15 cellular contexts compared by ENCODE assay signal in genomic region chr2:239094727-239095266, GRCh38.
DNase-seq lines count a peak whose midpoint lies in the region; TF ChIP-seq lines count a peak whose summit lies in the region.
"Had no signal": no experiment of that assay in that cellular context is flagged by ENCODE, and none has a peak within 500 bp of the region (broad histone marks: within the 10 kb centered on the region; RNA-seq: fewer than 3 reads in every experiment).

No MANE protein-coding gene starts in this region.

- no peaks in the 10 kb centered on the region for H3K9me3 Mint-ChIP-seq in HFFc6
- H3K9me3 Mint-ChIP-seq in endodermal cell = no peaks in the 10 kb centered on the region
- no peaks in the 10 kb centered on the region for H3K9me3 Mint-ChIP-seq in neural progenitor cell
- H3K9me3 Mint-ChIP-seq: H9 had no signal

- no peaks in the 10 kb centered on the region for H3K36me3 Mint-ChIP-seq in HFFc6 (ENCODE audit: low read depth)
- peaks cover 11% of the 10 kb centered on the region for H3K36me3 Mint-ChIP-seq in endodermal cell (ENCODE audit: low read depth)
- peaks cover 4% of the 10 kb centered on the region for H3K36me3 Mint-ChIP-seq in neural progenitor cell

- no peaks in the 10 kb centered on the region for H3K79me2 ChIP-seq in neural progenitor cell (ENCODE audit: low read depth)
- no peaks in the 10 kb centered on the region for H3K79me2 ChIP-seq in smooth muscle cell (ENCODE audit: low read depth)

- H3K4me2 ChIP-seq in neural progenitor cell = no peak overlapping the region
- H3K4me2 ChIP-seq in smooth muscle cell = no peak overlapping the region
- H3K4me2 ChIP-seq: A549 had no signal

- WGBS in endodermal cell (ENCODE audit: insufficient coverage in 1 of 2, insufficient read length in 1 of 2), 2 experiments = 95 to 96% methylated on average over 22 to 25 of the region's 25 CpGs
- 89 to 91% methylated on average over 23 to 24 of the region's 25 CpGs for WGBS in esophagus squamous epithelium, 2 donors
- WGBS in smooth muscle cell (ENCODE audit: low lambda C conversion rate) = 97% methylated on average over 25 of the region's 25 CpGs

- H3K27ac ChIP-seq in RWPE1 (0 out of 2 replicates have a peak overlapping the region, but pooled peaks have one; percentile 0), endodermal cell (ENCODE audit: low read depth, low read length) (no peak overlapping the region), neural progenitor cell (no peak overlapping the region), esophagus squamous epithelium (no peak overlapping the region), smooth muscle cell (ENCODE audit: low read depth) (no peak overlapping the region)
- H3K27ac ChIP-seq: A549, C4-2B, GM23248 had no signal

- H2AFZ ChIP-seq in neural progenitor cell (replicated peaks) = no peak overlapping the region
- no peak overlapping the region for H2AFZ ChIP-seq in smooth muscle cell (ENCODE audit: low read depth)
- H2AFZ ChIP-seq: GM23248 had no signal

- POLR2A ChIA-PET in RWPE1 (lab: Yijun Ruan, JAX; ENCODE audit: low non-redundant PET) = no interaction called here

- H3K4me3 ChIP-seq in endodermal cell (ENCODE audit: low read length) (no peak overlapping the region), neural progenitor cell (no peak overlapping the region), esophagus squamous epithelium (no peak overlapping the region), smooth muscle cell (no peak overlapping the region)
- H3K4me3 ChIP-seq: A549, GM12878, GM23248 had no signal

- intact Hi-C loops in esophagus squamous epithelium (cut with DNase I) = no loop called here

- TF ChIP-seq POLR2A in esophagus squamous epithelium (IDR thresholded peaks at IDR 0.05) = no peak

- H3K4me1 Mint-ChIP-seq in HFFc6 (ENCODE audit: low read depth) (no peaks in the 10 kb centered on the region), endodermal cell (no peaks in the 10 kb centered on the region), neural progenitor cell (peaks cover 11% of the 10 kb centered on the region)

- no peaks in the 10 kb centered on the region for H3K36me3 ChIP-seq in endodermal cell (ENCODE audit: control insufficient read depth, insufficient read depth, low read length)
- no peaks in the 10 kb centered on the region for H3K36me3 ChIP-seq in neural progenitor cell
- H3K36me3 ChIP-seq in esophagus squamous epithelium = peaks cover 8 to 89% (median 9%) of the 10 kb centered on the region in 3 donors
- no peaks in the 10 kb centered on the region for H3K36me3 ChIP-seq in smooth muscle cell (ENCODE audit: low read depth)

- TF ChIP-seq CTCF in HFFc6 (IDR thresholded peaks at IDR 0.05) (0 out of 2 replicates have a peak, but pooled peaks have one; percentile 21), RWPE1 (conservative IDR thresholded peaks at IDR 0.05; ENCODE audit: low read depth) (no peak), endodermal cell (conservative IDR thresholded peaks at IDR 0.05) (peak; percentile 32), neural progenitor cell (IDR thresholded peaks at IDR 0.05) (peak; percentile 21), esophagus squamous epithelium (IDR thresholded peaks at IDR 0.05) (no peak), smooth muscle cell (IDR thresholded peaks at IDR 0.05; ENCODE audit: borderline replicate concordance, insufficient read depth, poor library complexity, severe bottlenecking) (no peak)

- CTCF ChIA-PET in RWPE1 (lab: Yijun Ruan, JAX) = interaction anchor here (0.7 kb wide), 1 partner anchor 19 kb away, joined by 3 read pairs; no protein-coding TSS in a partner anchor

- no peaks in the 10 kb centered on the region for H3K27me3 ChIP-seq in endodermal cell (ENCODE audit: control insufficient read depth, insufficient read depth, low read length, poor library complexity, severe bottlenecking)
- H3K27me3 ChIP-seq in neural progenitor cell = no peaks in the 10 kb centered on the region
- H3K27me3 ChIP-seq in esophagus squamous epithelium = no peaks in the 10 kb centered on the region
- H3K27me3 ChIP-seq in smooth muscle cell (ENCODE audit: low read depth) = no peaks in the 10 kb centered on the region
- H3K27me3 ChIP-seq: BE2C had no signal

- H3F3A ChIP-seq in neural progenitor cell (ENCODE audit: low read depth) (no peaks in the 10 kb centered on the region), smooth muscle cell (ENCODE audit: low read depth) (no peaks in the 10 kb centered on the region)

- H3K27me3 Mint-ChIP-seq in HFFc6 (ENCODE audit: insufficient read depth) (peaks cover 3% of the 10 kb centered on the region), endodermal cell (ENCODE audit: insufficient read depth) (no peaks in the 10 kb centered on the region), neural progenitor cell (ENCODE audit: insufficient read depth, low read depth) (peaks cover 6% of the 10 kb centered on the region)
- H3K27me3 Mint-ChIP-seq: CD4-positive, alpha-beta memory T cell had no signal

- H3K4me1 ChIP-seq in endodermal cell (ENCODE audit: control insufficient read depth, insufficient read depth, low read length) = no peaks in the 10 kb centered on the region
- H3K4me1 ChIP-seq in neural progenitor cell = peaks cover 10% of the 10 kb centered on the region
- peaks cover 0 to 6% (median 0%) of the 10 kb centered on the region in 3 donors for H3K4me1 ChIP-seq in esophagus squamous epithelium
- no peaks in the 10 kb centered on the region for H3K4me1 ChIP-seq in smooth muscle cell (ENCODE audit: low read depth)
- H3K4me1 ChIP-seq: A549, BE2C had no signal

- H3K27ac Mint-ChIP-seq in HFFc6 (no peak overlapping the region), endodermal cell (no peak overlapping the region), neural progenitor cell (peak overlapping the region; percentile 66)

- H3K9me3 ChIP-seq in endodermal cell (ENCODE audit: control insufficient read depth, low read length) = no peaks in the 10 kb centered on the region
- H3K9me3 ChIP-seq in neural progenitor cell (ENCODE audit: low read depth) = no peaks in the 10 kb centered on the region
- H3K9me3 ChIP-seq in esophagus squamous epithelium = no peaks in the 10 kb centered on the region
- H3K9me3 ChIP-seq in smooth muscle cell (replicated peaks; ENCODE audit: low read depth) = no peaks in the 10 kb centered on the region
- H3K9me3 ChIP-seq: A549, BE2C had no signal

- H3K9ac ChIP-seq in endodermal cell (ENCODE audit: extremely low read depth, low read length, poor library complexity, severe bottlenecking) = no peak overlapping the region
- H3K9ac ChIP-seq in neural progenitor cell = no peak overlapping the region
- H3K9ac ChIP-seq in smooth muscle cell (ENCODE audit: low read depth) = no peak overlapping the region
- H3K9ac ChIP-seq: GM23248 had no signal

- H3K4me3 Mint-ChIP-seq in HFFc6 = no peak overlapping the region
- H3K4me3 Mint-ChIP-seq in endodermal cell = no peak overlapping the region
- no peak overlapping the region for H3K4me3 Mint-ChIP-seq in neural progenitor cell
- H3K4me3 Mint-ChIP-seq: CD4-positive, alpha-beta memory T cell; H9 had no signal

- no peak for DNase-seq in HFFc6
- no peak for DNase-seq in RWPE1 (ENCODE audit: low spot score)
- DNase-seq in endodermal cell = no peak
- DNase-seq in neural progenitor cell (ENCODE audit: low spot score) = no peak
- no peak for DNase-seq in mucosa of gallbladder (ENCODE audit: low spot score)
- DNase-seq in esophagus squamous epithelium (lab: John Stamatoyannopoulos, UW) = no peak
- no peak for DNase-seq in smooth muscle cell (lab: John Stamatoyannopoulos, UW; ENCODE audit: unreplicated experiment)
- DNase-seq: BE2C; CD4-positive, alpha-beta memory T cell; DMS79; GM23248; H9 had no signal

- H4K20me1 ChIP-seq in neural progenitor cell (ENCODE audit: low read depth) (no peaks in the 10 kb centered on the region), smooth muscle cell (ENCODE audit: low read depth) (no peaks in the 10 kb centered on the region)

Comparison
In these comparisons a context has a peak if more than half of its experiments do, and no peak if none do; other contexts are left out.
1. CTCF ChIP-seq: peak in HFFc6 (single experiment), endodermal cell (single experiment) and neural progenitor cell (single experiment); none in RWPE1 (single experiment), esophagus squamous epithelium (0 of 6) and smooth muscle cell (single experiment).